1 cellular context compared by ENCODE assay signal in genomic region chr6:28895131-28895812, GRCh38.
TF ChIP-seq lines count a peak whose summit lies in the region.

No MANE protein-coding gene starts in this region.

TF ChIP-seq in HepG2, 621 proteins besides CTCF, POLR2A, EP300 and RAD21 (continued from another document):
- peak; percentile 57 for TF ChIP-seq ZNF18 (CRISPR knock-in tag; IDR thresholded peaks at IDR 0.05; ENCODE audit: insufficient replicate concordance)
- TF ChIP-seq FOSL2 (CRISPR knock-in tag; IDR thresholded peaks at IDR 0.05) = 0 out of 2 replicates have a peak, but pooled peaks have one; percentile 27
- no peak for TF ChIP-seq GRHL1 (CRISPR knock-in tag; conservative IDR thresholded peaks at IDR 0.05)
- peak; percentile 61 for TF ChIP-seq ZNF574 (CRISPR knock-in tag; IDR thresholded peaks at IDR 0.05)
